ENCODE assay signal across 23 cellular contexts in genomic region chr9:96177719-96178028, GRCh38.
"Had no signal": no experiment of that assay in that cellular context is flagged by ENCODE, and none has a peak within 500 bp of the region (broad histone marks: within the 10 kb centered on the region; RNA-seq: fewer than 3 reads in every experiment).

No MANE protein-coding gene starts in this region.

- H3K9me3 ChIP-seq: left lung, lower lobe of right lung, pancreas, prostate gland, sigmoid colon, spleen, tibial nerve, upper lobe of right lung had no signal

- H3K27me3 ChIP-seq: pancreas, sigmoid colon, tibial nerve, upper lobe of right lung had no signal

- FAIRE-seq: islet of Langerhans, kidney, pancreas, small intestine, urothelium cell line had no signal

- H3K27ac ChIP-seq: left lung, lower lobe of right lung, pancreas, prostate gland, sigmoid colon, spleen, upper lobe of right lung had no signal

- H3K4me3 ChIP-seq: left lung, lower lobe of right lung, pancreas, prostate gland, sigmoid colon, spleen, tibial nerve, upper lobe of right lung had no signal

- ATAC-seq: natural killer cell; stimulated activated naive CD8-positive, alpha-beta T cell treated with anti-CD3 and anti-CD28 coated beads, Interleukin-15, amount 100 ng/mL, for 72 hours had no signal

- DNase-seq: immature natural killer cell; kidney; left lung; lower lobe of right lung; mammary epithelial cell; mesenchymal stem cell; naive B cell; natural killer cell; sigmoid colon; spleen; stimulated activated CD4-positive, alpha-beta T cell treated with anti-CD3 and anti-CD28 coated beads, Interleukin-1b, Interleukin-23, amount 100 ng/mL, for 48 hours; stimulated activated CD4-positive, alpha-beta T cell treated with anti-CD3 and anti-CD28 coated beads, Interleukin-2, amount 100 ng/mL, for 48 hours; stimulated activated CD4-positive, alpha-beta T cell treated with anti-CD3 and anti-CD28 coated beads, Interleukin-4, amount 100 ng/mL, for 4 hours; stimulated activated CD8-positive, alpha-beta memory T cell treated with anti-CD3 and anti-CD28 coated beads, Interleukin-4, amount 100 ng/mL, for 48 hours; stimulated activated naive CD4-positive, alpha-beta T cell treated with Interleukin-2 at 50 U/mL for 16 hours; stimulated activated naive CD8-positive, alpha-beta T cell treated with anti-CD3 and anti-CD28 coated beads, Interleukin-15, amount 100 ng/mL, for 72 hours; upper lobe of right lung had no signal

- H3K36me3 ChIP-seq: left lung, lower lobe of right lung, pancreas, prostate gland, sigmoid colon, spleen, tibial nerve, upper lobe of right lung had no signal

- H3K4me1 ChIP-seq: left lung, lower lobe of right lung, pancreas, prostate gland, sigmoid colon, spleen, upper lobe of right lung had no signal
